In the genomic region with DNA sequence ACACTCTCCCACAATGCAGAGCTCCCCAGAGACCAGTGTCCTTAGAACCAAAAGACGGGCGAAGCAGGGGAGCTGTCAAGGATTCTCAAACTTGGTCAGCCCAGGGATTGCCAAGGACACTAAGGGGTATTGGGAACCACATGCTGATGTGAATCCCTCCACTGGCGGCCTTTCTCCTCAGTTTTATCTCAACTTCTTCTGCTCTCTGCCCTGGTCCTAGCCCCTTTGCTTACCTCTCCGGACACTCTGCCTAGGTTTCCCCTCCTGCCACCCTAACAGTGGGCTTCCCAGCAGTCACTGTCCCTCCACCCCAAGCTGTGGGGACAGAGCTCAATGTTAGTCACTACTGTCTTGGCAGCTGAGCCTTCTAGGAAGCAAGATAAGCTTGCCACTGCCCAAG, we compare ENCODE assay signal across 24 cellular contexts.
DNase-seq lines count a peak whose midpoint lies in the region; ATAC-seq and TF ChIP-seq lines count a peak whose summit lies in the region.
"Had no signal": no experiment of that assay in that cellular context is flagged by ENCODE, and none has a peak within 500 bp of the region (broad histone marks: within the 10 kb centered on the region; RNA-seq: fewer than 3 reads in every experiment).

No MANE protein-coding gene starts in this region.

- no peak overlapping the region for H3K4me3 Mint-ChIP-seq in activated naive CD4-positive, alpha-beta T cell treated with anti-CD3 and anti-CD28 coated beads, Interleukin-2, amount 10 ng/mL, durations not matched to agents 7 days and 5 days
- no peak overlapping the region for H3K4me3 Mint-ChIP-seq in stimulated activated naive B cell treated with anti-CD40 and anti-IgM and Interleukin-4, amounts not matched to agents 10 μg/mL and 1 μg/mL and 100 μg/mL, for 72 hours

- no peaks in the 10 kb centered on the region for H3K9me3 Mint-ChIP-seq in activated naive CD4-positive, alpha-beta T cell treated with anti-CD3 and anti-CD28 coated beads, Interleukin-2, amount 10 ng/mL, durations not matched to agents 7 days and 5 days
- no peaks in the 10 kb centered on the region for H3K9me3 Mint-ChIP-seq in stimulated activated naive B cell treated with anti-CD40 and anti-IgM and Interleukin-4, amounts not matched to agents 10 μg/mL and 1 μg/mL and 100 μg/mL, for 72 hours

- TF ChIP-seq POLR2A in thyroid gland (IDR thresholded peaks at IDR 0.05): no peak

- H3K27ac ChIP-seq in KMS-11: peak overlapping the region; percentile 86; the same call in 1 of the 2 replicates
- H3K27ac ChIP-seq in thyroid gland: peak overlapping the region in 1 of 3 donors; percentile 80
- H3K27ac ChIP-seq: breast epithelium, colonic mucosa, transverse colon had no signal

- H3K36me3 ChIP-seq in KMS-11 (ENCODE audit: insufficient read depth) (peaks cover 3% of the 10 kb centered on the region), thyroid gland (peaks cover 0 to 20% of the 10 kb centered on the region in 2 donors)

- H3K36me3 Mint-ChIP-seq in activated naive CD4-positive, alpha-beta T cell treated with anti-CD3 and anti-CD28 coated beads, Interleukin-2, amount 10 ng/mL, durations not matched to agents 7 days and 5 days: peaks cover 67% of the 10 kb centered on the region
- H3K36me3 Mint-ChIP-seq in stimulated activated naive B cell treated with anti-CD40 and anti-IgM and Interleukin-4, amounts not matched to agents 10 μg/mL and 1 μg/mL and 100 μg/mL, for 72 hours: peaks cover 56 to 71% of the 10 kb centered on the region in 2 donors

- H3K9me3 ChIP-seq in thyroid gland: no peaks in the 10 kb centered on the region
- H3K9me3 ChIP-seq: breast epithelium, colonic mucosa, transverse colon had no signal

- CTCF ChIA-PET in activated naive CD4-positive, alpha-beta T cell treated with anti-CD3 and anti-CD28 coated beads, Interleukin-2, amount 10 ng/mL, durations not matched to agents 7 days and 5 days (lab: Charles Lee): interaction anchor here (2.1 to 2.2 kb wide), 2 partner anchors 155 to 217 kb away, joined by 5 to 6 read pairs; a partner anchor contains a TSS

- peaks cover 32% of the 10 kb centered on the region for H3K4me1 Mint-ChIP-seq in activated naive CD4-positive, alpha-beta T cell treated with anti-CD3 and anti-CD28 coated beads, Interleukin-2, amount 10 ng/mL, durations not matched to agents 7 days and 5 days
- peaks cover 13 to 17% of the 10 kb centered on the region in 2 donors for H3K4me1 Mint-ChIP-seq in stimulated activated naive B cell treated with anti-CD40 and anti-IgM and Interleukin-4, amounts not matched to agents 10 μg/mL and 1 μg/mL and 100 μg/mL, for 72 hours

- no peaks in the 10 kb centered on the region for H3K27me3 Mint-ChIP-seq in activated naive CD4-positive, alpha-beta T cell treated with anti-CD3 and anti-CD28 coated beads, Interleukin-2, amount 10 ng/mL, durations not matched to agents 7 days and 5 days
- H3K27me3 Mint-ChIP-seq in stimulated activated naive B cell treated with anti-CD40 and anti-IgM and Interleukin-4, amounts not matched to agents 10 μg/mL and 1 μg/mL and 100 μg/mL, for 72 hours: no peaks in the 10 kb centered on the region

- no peaks in the 10 kb centered on the region for H4K20me1 ChIP-seq in KMS-11 (ENCODE audit: insufficient read depth)

- 0 out of 2 replicates have a peak, but pooled peaks cover 8% of the 10 kb centered on the region for H3K79me2 ChIP-seq in KMS-11 (ENCODE audit: insufficient read depth, low read depth)

- no peak overlapping the region for H3K4me2 ChIP-seq in KMS-11

- 96 to 100% methylated on average over 4 of the region's 4 CpGs for WGBS in thyroid gland, 2 donors

- H3K4me3 ChIP-seq in KMS-11 (IDR thresholded peaks at IDR 0.05; ENCODE audit: insufficient read depth, low read depth, low read length) (no peak overlapping the region), thyroid gland (replicated peaks in 1 of 3) (no peak overlapping the region)
- H3K4me3 ChIP-seq: breast epithelium, colonic mucosa, K562, transverse colon had no signal

- intact Hi-C loops in thyroid gland (cut with DNase I): no loop called here

- H3K9ac ChIP-seq in KMS-11: peak overlapping the region; percentile 41; the same call in 1 of the 2 replicates

- no peak overlapping the region for H2AFZ ChIP-seq in KMS-11 (ENCODE audit: low read depth)

- DNase-seq in activated naive CD4-positive, alpha-beta T cell treated with anti-CD3 and anti-CD28 coated beads, Interleukin-2, amount 10 ng/mL, durations not matched to agents 7 days and 5 days: no peak
- DNase-seq in activated naive CD4-positive, alpha-beta T cell treated with Interleukin-2 at 50 U/mL for 16 hours: no peak
- peak; percentile 34 for DNase-seq in left lobe of liver (ENCODE audit: low spot score)
- DNase-seq in stimulated activated naive B cell treated with anti-CD40 and anti-IgM and Interleukin-4, amounts not matched to agents 10 μg/mL and 1 μg/mL and 100 μg/mL, for 72 hours: no peak
- DNase-seq in LoVo (ENCODE audit: low spot score): no peak
- DNase-seq in thyroid gland: no peak
- DNase-seq: activated naive CD4-positive, alpha-beta T cell treated with anti-CD3 and anti-CD28 coated beads, Interleukin-2, amount 50 U/mL, for 16 hours; amygdala; C1 segment of cervical spinal cord; colonic mucosa; DND-41; effector memory CD4-positive, alpha-beta T cell; HCEC 1CT; NCI-H1417 treated with DMSO at 0.1 percent for 48 hours; NCI-H2081; NCI-H2227 treated with DMSO at 0.1 percent for 48 hours; NCI-H526 treated with DMSO at 0.1 percent for 48 hours; nucleus accumbens; SHP77 treated with DMSO at 0.1 percent for 48 hours; T-helper 9 cell; transverse colon had no signal

- no peak for TF ChIP-seq CTCF in KMS-11 (conservative IDR thresholded peaks at IDR 0.05; ENCODE audit: low read depth, low read length)
- TF ChIP-seq CTCF in thyroid gland (IDR thresholded peaks at IDR 0.05): no peak

- peak overlapping the region; percentile 35 for H3K27ac Mint-ChIP-seq in activated naive CD4-positive, alpha-beta T cell treated with anti-CD3 and anti-CD28 coated beads, Interleukin-2, amount 10 ng/mL, durations not matched to agents 7 days and 5 days
- H3K27ac Mint-ChIP-seq in stimulated activated naive B cell treated with anti-CD40 and anti-IgM and Interleukin-4, amounts not matched to agents 10 μg/mL and 1 μg/mL and 100 μg/mL, for 72 hours: peak overlapping the region; percentile 31

- no peak for ATAC-seq in left lobe of liver
- no peak for ATAC-seq in stimulated activated naive B cell treated with anti-CD40 and anti-IgM and Interleukin-4, amounts not matched to agents 10 μg/mL and 1 μg/mL and 100 μg/mL, for 72 hours (replicated peaks)
- ATAC-seq: K562 had no signal

- H3K4me1 ChIP-seq in KMS-11 (ENCODE audit: low read depth, poor library complexity, severe bottlenecking): peaks cover 100% of the 10 kb centered on the region
- H3K4me1 ChIP-seq in thyroid gland: peaks cover 8 to 30% of the 10 kb centered on the region in 2 donors
- H3K4me1 ChIP-seq: breast epithelium, colonic mucosa, transverse colon had no signal

- H3K27me3 ChIP-seq in KMS-11 (ENCODE audit: insufficient read depth, low read depth) (no peaks in the 10 kb centered on the region), thyroid gland (no peaks in the 10 kb centered on the region)
- H3K27me3 ChIP-seq: breast epithelium, colonic mucosa, transverse colon had no signal
